Comparison of ENCODE assay signal across 1 cellular context in genomic region chr3:30617653-30618052, GRCh38.
TF ChIP-seq lines count a peak whose summit lies in the region.

No MANE protein-coding gene starts in this region.

TF ChIP-seq in GM23338, 12 proteins besides CTCF, POLR2A, EP300 and RAD21 (continued from another document):
- no peak for TF ChIP-seq ZNF462 (CRISPR knock-in tag; IDR thresholded peaks at IDR 0.05)
- no peak for TF ChIP-seq POLR2AphosphoS5 (IDR thresholded peaks at IDR 0.05; ENCODE audit: low read depth)
- TF ChIP-seq ZNF114 (CRISPR knock-in tag; IDR thresholded peaks at IDR 0.05), result no peak
- TF ChIP-seq ETS1 (IDR thresholded peaks at IDR 0.05), result no peak
- no peak for TF ChIP-seq CREB1 (CRISPR knock-in tag; IDR thresholded peaks at IDR 0.05; ENCODE audit: low read depth)
- no peak for TF ChIP-seq EZH2 (IDR thresholded peaks at IDR 0.05; ENCODE audit: low read depth, unreplicated experiment)
